1 cellular context compared by ENCODE assay signal in the genomic region with DNA sequence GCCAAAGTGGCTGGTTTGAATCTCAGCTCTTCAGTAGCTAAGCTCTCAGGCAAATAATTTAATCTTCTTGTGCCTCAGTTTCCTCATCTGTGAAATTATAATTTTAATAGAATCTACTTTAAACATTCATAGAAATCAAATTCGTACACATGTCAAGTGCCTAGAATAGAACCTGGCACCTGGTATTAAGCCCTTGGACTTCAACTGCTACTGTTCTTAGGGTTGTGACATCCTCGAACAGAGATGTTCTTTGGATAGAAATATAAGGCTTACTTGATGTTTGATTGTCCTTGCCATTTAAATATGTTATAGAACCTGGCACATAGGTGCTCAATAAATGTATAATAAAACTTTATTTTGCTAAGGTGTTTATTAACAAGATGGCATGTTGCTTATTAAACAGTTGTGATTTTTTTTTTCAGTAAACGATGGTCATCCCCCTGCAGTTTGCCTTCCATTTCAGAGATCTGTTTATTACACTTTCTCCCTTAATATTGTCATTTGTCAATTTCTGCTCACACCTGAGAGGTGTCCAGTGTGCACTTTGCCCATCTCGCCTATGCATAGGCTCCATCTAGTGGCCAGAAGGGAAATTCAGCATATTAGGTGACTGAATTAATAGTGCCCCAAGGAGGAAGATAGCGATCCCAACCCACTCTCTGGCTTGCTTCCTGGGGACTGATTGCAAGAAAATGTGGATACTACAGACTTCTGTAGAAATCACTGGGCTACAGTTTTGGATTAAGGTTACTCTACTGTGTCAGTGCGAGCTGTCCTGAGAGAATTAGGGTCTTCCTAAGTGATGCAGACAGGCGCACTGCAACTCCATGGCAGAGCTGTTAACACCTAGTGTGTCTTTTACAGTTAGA.
TF ChIP-seq lines count a peak whose summit lies in the region.

No MANE protein-coding gene starts in this region.

TF ChIP-seq in SK-N-SH treated with all-trans-retinoic acid at 6 μM for 48 hours, 23 proteins besides CTCF, POLR2A, EP300 and RAD21 (continued from another document):
- TF ChIP-seq ZFP30 (CRISPR knock-in tag; IDR thresholded peaks at IDR 0.05): no peak
